In the genomic region with DNA sequence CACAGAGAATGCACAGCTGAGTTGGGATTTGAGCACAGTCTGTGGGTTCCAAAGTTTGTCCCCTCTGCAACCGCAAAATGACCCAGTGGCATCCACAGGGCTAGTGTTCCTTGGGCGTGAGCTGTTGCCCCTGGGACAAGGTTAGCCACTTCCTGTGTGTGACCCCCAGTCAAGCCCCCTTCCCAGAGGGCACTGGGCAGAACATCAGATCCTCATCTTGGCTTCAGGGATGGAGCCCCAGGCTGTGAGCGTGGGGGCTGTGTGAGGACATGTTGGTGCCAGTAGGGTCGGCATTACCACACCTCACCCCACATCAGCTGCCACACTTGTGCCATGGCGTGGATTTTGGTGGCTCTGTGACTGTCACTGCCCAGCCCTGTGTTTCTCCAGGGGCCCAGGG, we compare ENCODE assay signal across 17 cellular contexts.
"Had no signal": no experiment of that assay in that cellular context is flagged by ENCODE, and none has a peak within 500 bp of the region (broad histone marks: within the 10 kb centered on the region; RNA-seq: fewer than 3 reads in every experiment).

No MANE protein-coding gene starts in this region.

- H3K4me3 ChIP-seq: gastrocnemius medialis, left ventricle myocardium inferior, lower lobe of right lung, right atrium auricular region, sigmoid colon had no signal

- H3K36me3 Mint-ChIP-seq: immature natural killer cell, naive B cell had no signal

- H3K4me1 Mint-ChIP-seq: immature natural killer cell had no signal

- H3K4me3 Mint-ChIP-seq: immature natural killer cell, memory B cell, naive B cell had no signal

- H3K9me3 ChIP-seq: gastrocnemius medialis, left ventricle myocardium inferior, lower lobe of right lung, right atrium auricular region, sigmoid colon had no signal

- H3K27ac ChIP-seq: gastrocnemius medialis, left ventricle myocardium inferior, lower lobe of right lung, right atrium auricular region, sigmoid colon had no signal

- H3K9me3 Mint-ChIP-seq: immature natural killer cell, memory B cell had no signal

- H3K27ac Mint-ChIP-seq: immature natural killer cell, memory B cell had no signal

- H3K27me3 Mint-ChIP-seq: memory B cell, naive B cell had no signal

- DNase-seq: central memory CD4-positive, alpha-beta T cell; cortex of kidney; gastrocnemius medialis; immature natural killer cell; left cardiac atrium; left ventricle myocardium inferior; lower lobe of right lung; midbrain; naive B cell; sigmoid colon; small intestine; stimulated activated CD4-positive, alpha-beta T cell treated with anti-CD3 and anti-CD28 coated beads, Interleukin-12 subunit alpha, Interleukin-12 subunit beta, amount 100 ng/mL, for 4 hours; stimulated activated naive CD4-positive, alpha-beta T cell; trophoblast cell had no signal

- H3K4me1 ChIP-seq: lower lobe of right lung had no signal

- H3K27me3 ChIP-seq: gastrocnemius medialis, right atrium auricular region, sigmoid colon had no signal

- H3K36me3 ChIP-seq: gastrocnemius medialis, left ventricle myocardium inferior, lower lobe of right lung, right atrium auricular region, sigmoid colon had no signal

- ATAC-seq: gastrocnemius medialis, left cardiac atrium, lower lobe of right lung had no signal

- FAIRE-seq: keratinocyte, small intestine had no signal
